Comparison of ENCODE assay signal across 21 cellular contexts in the genomic region with DNA sequence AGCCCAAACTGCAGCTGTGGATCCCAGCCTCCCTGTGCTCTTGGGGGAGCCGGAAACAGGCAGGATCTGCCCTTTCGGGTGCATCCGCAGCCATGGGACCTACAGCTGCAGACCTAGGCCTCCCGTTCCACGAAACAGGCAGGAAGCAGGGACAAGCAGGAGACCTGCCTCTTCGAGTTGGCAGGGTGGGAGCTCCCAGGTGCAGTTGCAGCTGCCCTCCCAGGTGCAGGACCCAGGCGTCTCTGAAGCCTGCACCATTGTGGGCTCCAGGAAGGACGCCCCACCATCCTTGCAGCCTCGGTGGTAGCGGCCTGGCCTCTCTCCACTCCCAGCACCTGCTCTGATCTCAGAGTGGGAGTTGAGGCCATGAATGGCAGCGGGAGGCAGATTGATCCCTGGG.
A peak's percentile ranks its signal among the peaks of the same experiment; 100 is the strongest.
DNase-seq lines count a peak whose midpoint lies in the region; ATAC-seq, FAIRE-seq and TF ChIP-seq lines count a peak whose summit lies in the region.
"Had no signal": no experiment of that assay in that cellular context is flagged by ENCODE, and none has a peak within 500 bp of the region (broad histone marks: within the 10 kb centered on the region; RNA-seq: fewer than 3 reads in every experiment).

No MANE protein-coding gene starts in this region.

- no peaks in the 10 kb centered on the region for H3K9me2 ChIP-seq in PC-3 (replicated peaks; ENCODE audit: low read length)

- no peaks in the 10 kb centered on the region for H3K4me1 Mint-ChIP-seq in activated CD4-positive, alpha-beta memory T cell treated with anti-CD3 and anti-CD28 coated beads for 36 hours (ENCODE audit: low read depth)
- H3K4me1 Mint-ChIP-seq: B cell; CD4-positive, CD25-positive, alpha-beta regulatory T cell; CD8-positive, alpha-beta memory T cell had no signal

- H3K4me3 Mint-ChIP-seq in activated CD4-positive, alpha-beta memory T cell treated with anti-CD3 and anti-CD28 coated beads for 36 hours, result no peak overlapping the region
- H3K4me3 Mint-ChIP-seq: B cell; CD4-positive, CD25-positive, alpha-beta regulatory T cell; CD8-positive, alpha-beta memory T cell; GM23338 had no signal

- H3K36me3 Mint-ChIP-seq in activated CD4-positive, alpha-beta memory T cell treated with anti-CD3 and anti-CD28 coated beads for 36 hours, result no peaks in the 10 kb centered on the region
- H3K36me3 Mint-ChIP-seq: CD4-positive, CD25-positive, alpha-beta regulatory T cell; CD8-positive, alpha-beta memory T cell had no signal

- peaks cover 27% of the 10 kb centered on the region for H3K9me3 Mint-ChIP-seq in activated CD4-positive, alpha-beta memory T cell treated with anti-CD3 and anti-CD28 coated beads for 36 hours

- no peaks in the 10 kb centered on the region for H3K27me3 ChIP-seq in PC-3 (ENCODE audit: low read length)
- H3K27me3 ChIP-seq: BLaER1 treated with 17β-estradiol and CSF1 and Interleukin-3, amounts not matched to agents 10 nM and 100 nM had no signal

- intact Hi-C loops in kidney (cut with DNase I) (no loop called here), posterior vena cava (cut with DNase I) (no loop called here), PC-3 (cut with micrococcal nuclease) (no loop called here)
- intact Hi-C loops in activated CD4-positive, alpha-beta memory T cell treated with anti-CD3 and anti-CD28 coated beads for 36 hours (cut with micrococcal nuclease), result no loop called here

- no peak overlapping the region for H3K4me2 ChIP-seq in PC-3 (ENCODE audit: low read length)
- H3K4me2 ChIP-seq: BLaER1 treated with 17β-estradiol and CSF1 and Interleukin-3, amounts not matched to agents 10 nM and 100 nM; GM23338 had no signal

- H3K9me3 ChIP-seq in kidney (ENCODE audit: control insufficient read depth in 1 of 2, low read length in 2 of 2) (peaks cover 2 to 5% of the 10 kb centered on the region in 2 donors), PC-3 (ENCODE audit: low read length) (no peaks in the 10 kb centered on the region)

- no peak overlapping the region for H2AFZ ChIP-seq in PC-3 (ENCODE audit: low read length)
- H2AFZ ChIP-seq: GM23338 had no signal

- no peak overlapping the region for H3K9ac ChIP-seq in kidney (ENCODE audit: low read length in 2 of 2)
- H3K9ac ChIP-seq in PC-3 (ENCODE audit: low read length), result no peak overlapping the region
- H3K9ac ChIP-seq: BLaER1 treated with 17β-estradiol and CSF1 and Interleukin-3, amounts not matched to agents 10 nM and 100 nM had no signal

- H3K27ac ChIP-seq in kidney (ENCODE audit: low read depth in 2 of 2, low read length in 2 of 2) (no peak overlapping the region), PC-3 (ENCODE audit: low read length) (no peak overlapping the region)
- H3K27ac ChIP-seq: BLaER1 treated with 17β-estradiol and CSF1 and Interleukin-3, amounts not matched to agents 10 nM and 100 nM; HL-60 had no signal

- H3K27me3 Mint-ChIP-seq in activated CD4-positive, alpha-beta memory T cell treated with anti-CD3 and anti-CD28 coated beads for 36 hours, result no peaks in the 10 kb centered on the region
- H3K27me3 Mint-ChIP-seq: B cell; CD4-positive, CD25-positive, alpha-beta regulatory T cell had no signal

- POLR2A ChIA-PET in activated CD4-positive, alpha-beta memory T cell treated with anti-CD3 and anti-CD28 coated beads for 36 hours (lab: Charles Lee), result no interaction called here
- POLR2A ChIA-PET in PC-3 (lab: Charles Lee; ENCODE audit: unreplicated experiment), result no interaction called here

- H3K36me3 ChIP-seq in kidney (ENCODE audit: control insufficient read depth in 1 of 2, insufficient read depth in 2 of 2, low read length in 2 of 2), result no peaks in the 10 kb centered on the region
- no peaks in the 10 kb centered on the region for H3K36me3 ChIP-seq in PC-3 (ENCODE audit: low read depth, low read length)
- H3K36me3 ChIP-seq: BLaER1 treated with 17β-estradiol and CSF1 and Interleukin-3, amounts not matched to agents 10 nM and 100 nM had no signal

- H3K4me1 ChIP-seq in kidney (ENCODE audit: control insufficient read depth in 1 of 2, insufficient read depth in 1 of 2, low read depth in 1 of 2, low read length in 2 of 2) (no peaks in the 10 kb centered on the region), PC-3 (ENCODE audit: insufficient read depth, low read length) (no peaks in the 10 kb centered on the region)
- H3K4me1 ChIP-seq: BLaER1 treated with 17β-estradiol and CSF1 and Interleukin-3, amounts not matched to agents 10 nM and 100 nM had no signal

- no peaks in the 10 kb centered on the region for H3K79me2 ChIP-seq in PC-3 (ENCODE audit: low read length)

- BruUV-seq in PC-3 (replicated peaks; lab: Mats Ljungman, UMichigan), result no TSS peak

- no peak for ATAC-seq in PC-3
- ATAC-seq: GM23338 had no signal

- no peak for FAIRE-seq in kidney (lab: Jason Lieb, UNC)
- FAIRE-seq: GM12892, GM18507, H54 had no signal

- DNase-seq in GM03348 (ENCODE audit: low spot score) (peak; percentile 1), kidney (peak; percentile 37), posterior vena cava (ENCODE audit: low spot score) (peak; percentile 78), RKO (ENCODE audit: low spot score) (no peak), PC-3 (no peak)
- DNase-seq in activated CD4-positive, alpha-beta memory T cell treated with anti-CD3 and anti-CD28 coated beads for 36 hours, result no peak
- DNase-seq: CD4-positive, CD25-positive, alpha-beta regulatory T cell; CD8-positive, alpha-beta memory T cell; COR-L47; DMS 273 treated with DMSO at 0.1 percent for 48 hours; DMS53; DND-41; EL; HCEC 1CT had no signal

- CTCF ChIA-PET in activated CD4-positive, alpha-beta memory T cell treated with anti-CD3 and anti-CD28 coated beads for 36 hours (lab: Charles Lee), result no interaction called here
- CTCF ChIA-PET in PC-3 (lab: Charles Lee), result no interaction called here

- TF ChIP-seq CTCF in kidney (IDR thresholded peaks at IDR 0.05; ENCODE audit: borderline replicate concordance, extremely low read depth, insufficient read depth) (no peak), PC-3 (conservative IDR thresholded peaks at IDR 0.05; ENCODE audit: low read depth, low read length) (no peak)

- H3F3A ChIP-seq in PC-3 (ENCODE audit: low read length, unreplicated experiment), result no peaks in the 10 kb centered on the region

- H3K4me3 ChIP-seq in kidney (ENCODE audit: low read length in 2 of 2), result no peak overlapping the region
- no peak overlapping the region for H3K4me3 ChIP-seq in PC-3 (ENCODE audit: low read length)
- H3K4me3 ChIP-seq: BLaER1 treated with 17β-estradiol and CSF1 and Interleukin-3, amounts not matched to agents 10 nM and 100 nM; GM23338 had no signal

- H4K20me1 ChIP-seq in PC-3 (ENCODE audit: low read length), result no peaks in the 10 kb centered on the region
- H4K20me1 ChIP-seq: BLaER1 treated with 17β-estradiol and CSF1 and Interleukin-3, amounts not matched to agents 10 nM and 100 nM had no signal

- H3K27ac Mint-ChIP-seq in activated CD4-positive, alpha-beta memory T cell treated with anti-CD3 and anti-CD28 coated beads for 36 hours, result no peak overlapping the region
- H3K27ac Mint-ChIP-seq: B cell; CD4-positive, CD25-positive, alpha-beta regulatory T cell; CD8-positive, alpha-beta memory T cell; GM23338 had no signal

Comparison
In these comparisons a context has a peak if more than half of its experiments do, and no peak if none do; other contexts are left out.
1. DNase-seq: peak in GM03348 (single experiment), kidney (single experiment) and posterior vena cava (single experiment); none in activated CD4-positive, alpha-beta memory T cell treated with anti-CD3 and anti-CD28 coated beads for 36 hours (single experiment), RKO (single experiment) and PC-3 (single experiment).